1 cellular context compared by ENCODE assay signal in the genomic region with DNA sequence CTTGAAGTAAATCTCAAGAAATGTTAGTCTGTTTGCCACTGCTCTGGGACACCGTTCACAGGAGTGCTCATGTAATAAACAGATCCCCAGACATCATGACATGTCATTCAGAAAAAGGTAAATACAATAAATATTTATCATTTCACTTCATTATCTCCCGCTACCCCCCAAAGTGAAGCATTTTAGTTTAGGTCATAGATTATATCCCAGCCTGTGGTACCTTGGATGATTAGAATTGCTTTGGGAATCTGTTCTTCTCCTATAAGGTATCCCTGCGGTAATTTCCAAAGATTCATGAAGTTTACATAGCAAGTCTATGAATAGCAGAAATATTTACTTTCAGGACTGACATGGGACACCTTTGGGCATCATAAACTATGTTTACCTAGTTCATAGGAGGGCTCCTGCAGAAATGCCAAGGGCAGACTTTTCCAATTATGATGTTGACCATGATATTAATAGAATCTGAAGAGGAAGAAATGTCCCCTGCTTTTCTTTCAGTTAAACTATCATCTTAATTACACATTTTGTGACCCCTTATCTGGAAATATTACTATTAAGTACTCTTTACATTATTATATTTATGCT.
TF ChIP-seq lines count a peak whose summit lies in the region.

No MANE protein-coding gene starts in this region.

TF ChIP-seq in K562, 482 proteins besides CTCF, POLR2A, EP300 and RAD21 (continued from another document):
- TF ChIP-seq, protein P1, sequence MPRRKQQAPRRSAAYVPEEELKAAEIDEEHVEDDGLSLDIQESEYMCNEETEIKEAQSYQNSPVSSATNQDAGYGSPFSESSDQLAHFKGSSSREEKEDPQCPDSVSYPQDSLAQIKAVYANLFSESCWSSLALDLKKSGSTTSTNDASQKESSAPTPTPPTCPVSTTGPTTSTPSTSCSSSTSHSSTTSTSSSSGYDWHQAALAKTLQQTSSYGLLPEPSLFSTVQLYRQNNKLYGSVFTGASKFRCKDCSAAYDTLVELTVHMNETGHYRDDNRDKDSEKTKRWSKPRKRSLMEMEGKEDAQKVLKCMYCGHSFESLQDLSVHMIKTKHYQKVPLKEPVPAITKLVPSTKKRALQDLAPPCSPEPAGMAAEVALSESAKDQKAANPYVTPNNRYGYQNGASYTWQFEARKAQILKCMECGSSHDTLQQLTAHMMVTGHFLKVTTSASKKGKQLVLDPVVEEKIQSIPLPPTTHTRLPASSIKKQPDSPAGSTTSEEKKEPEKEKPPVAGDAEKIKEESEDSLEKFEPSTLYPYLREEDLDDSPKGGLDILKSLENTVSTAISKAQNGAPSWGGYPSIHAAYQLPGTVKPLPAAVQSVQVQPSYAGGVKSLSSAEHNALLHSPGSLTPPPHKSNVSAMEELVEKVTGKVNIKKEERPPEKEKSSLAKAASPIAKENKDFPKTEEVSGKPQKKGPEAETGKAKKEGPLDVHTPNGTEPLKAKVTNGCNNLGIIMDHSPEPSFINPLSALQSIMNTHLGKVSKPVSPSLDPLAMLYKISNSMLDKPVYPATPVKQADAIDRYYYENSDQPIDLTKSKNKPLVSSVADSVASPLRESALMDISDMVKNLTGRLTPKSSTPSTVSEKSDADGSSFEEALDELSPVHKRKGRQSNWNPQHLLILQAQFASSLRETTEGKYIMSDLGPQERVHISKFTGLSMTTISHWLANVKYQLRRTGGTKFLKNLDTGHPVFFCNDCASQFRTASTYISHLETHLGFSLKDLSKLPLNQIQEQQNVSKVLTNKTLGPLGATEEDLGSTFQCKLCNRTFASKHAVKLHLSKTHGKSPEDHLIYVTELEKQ (CRISPR knock-in tag; IDR thresholded peaks at IDR 0.05): no peak
- TF ChIP-seq, protein P2, sequence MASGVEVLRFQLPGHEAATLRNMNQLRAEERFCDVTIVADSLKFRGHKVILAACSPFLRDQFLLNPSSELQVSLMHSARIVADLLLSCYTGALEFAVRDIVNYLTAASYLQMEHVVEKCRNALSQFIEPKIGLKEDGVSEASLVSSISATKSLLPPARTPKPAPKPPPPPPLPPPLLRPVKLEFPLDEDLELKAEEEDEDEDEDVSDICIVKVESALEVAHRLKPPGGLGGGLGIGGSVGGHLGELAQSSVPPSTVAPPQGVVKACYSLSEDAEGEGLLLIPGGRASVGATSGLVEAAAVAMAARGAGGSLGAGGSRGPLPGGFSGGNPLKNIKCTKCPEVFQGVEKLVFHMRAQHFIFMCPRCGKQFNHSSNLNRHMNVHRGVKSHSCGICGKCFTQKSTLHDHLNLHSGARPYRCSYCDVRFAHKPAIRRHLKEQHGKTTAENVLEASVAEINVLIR (CRISPR knock-in tag; IDR thresholded peaks at IDR 0.05): no peak
- no peak for TF ChIP-seq ZNF253 (CRISPR knock-in tag; conservative IDR thresholded peaks at IDR 0.05)
TF ChIP-seq in K562: peak in this region for 3.
